23 cellular contexts compared by ENCODE assay signal in the genomic region with DNA sequence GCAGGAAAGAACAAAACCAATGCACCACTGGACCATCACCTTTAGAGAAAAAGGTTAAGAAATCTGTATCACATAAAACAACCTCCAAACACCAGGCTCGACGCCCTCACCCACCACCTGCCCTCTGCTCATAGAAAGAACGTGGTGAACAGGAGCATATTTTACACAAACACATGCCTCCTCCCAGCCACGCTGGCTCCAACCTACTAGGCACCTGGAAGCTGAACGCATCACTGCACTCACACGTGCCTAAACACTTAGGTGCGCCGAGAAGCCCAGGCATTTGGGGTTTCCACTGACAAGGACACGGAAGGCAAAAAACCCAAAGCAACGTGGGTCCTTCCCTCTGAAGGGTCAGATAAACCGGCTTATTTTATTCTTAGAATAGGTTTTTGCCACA. TPM values are rescaled to one million over a fixed set of nuclear protein-coding genes. Genes with fewer than 3 reads are reported as not detected.
DNase-seq lines count a peak whose midpoint lies in the region; ATAC-seq and TF ChIP-seq lines count a peak whose summit lies in the region.
"Had no signal": no experiment of that assay in that cellular context is flagged by ENCODE, and none has a peak within 500 bp of the region (broad histone marks: within the 10 kb centered on the region; RNA-seq: fewer than 3 reads in every experiment).

No MANE protein-coding gene starts in this region.

- H3K4me1 ChIP-seq in thyroid gland, result no peaks in the 10 kb centered on the region
- H3K4me1 ChIP-seq: heart left ventricle had no signal

- no peaks in the 10 kb centered on the region for H3K9me3 ChIP-seq in thyroid gland
- H3K9me3 ChIP-seq: heart left ventricle, mucosa of descending colon had no signal

- no peak for TF ChIP-seq POLR2A in thyroid gland (IDR thresholded peaks at IDR 0.05)

- H3K4me1 Mint-ChIP-seq in effector memory CD8-positive, alpha-beta T cell (ENCODE audit: low read depth in 2 of 2), result peaks cover 3% of the 10 kb centered on the region in 2 donors
- H3K4me1 Mint-ChIP-seq: CD4-positive, alpha-beta memory T cell; stimulated activated naive CD8-positive, alpha-beta T cell treated with anti-CD3 and anti-CD28 coated beads, Interleukin-15, amount 100 ng/mL, for 72 hours had no signal

- H3K27me3 ChIP-seq in thyroid gland, result no peaks in the 10 kb centered on the region

- H3K9me3 Mint-ChIP-seq in effector memory CD8-positive, alpha-beta T cell, result peaks cover 0 to 6% of the 10 kb centered on the region in 2 donors
- H3K9me3 Mint-ChIP-seq: activated CD4-positive, alpha-beta T cell treated with anti-CD3 and anti-CD28 coated beads, Interleukin-2, amount 10 ng/mL, durations not matched to agents 7 days and 5 days; activated T-cell treated with anti-CD3 and anti-CD28 coated beads, Interleukin-2, amount 50 U/mL, for 4 hours; natural killer cell treated with Interleukin-12 subunit alpha and Interleukin-12 subunit beta and Interleukin-15 and Interleukin-18, amount 100 ng/mL, for 72 hours had no signal

- TF ChIP-seq CTCF in thyroid gland (IDR thresholded peaks at IDR 0.05), result no peak

- no peak for ATAC-seq in effector memory CD8-positive, alpha-beta T cell (replicated peaks)
- no peak for ATAC-seq in GM21619 (IDR thresholded peaks at IDR 0.05; ENCODE audit: unreplicated experiment)
- ATAC-seq: activated T-cell treated with anti-CD3 and anti-CD28 coated beads, Interleukin-2, amount 50 U/mL, for 4 hours; heart left ventricle; HepG2; mucosa of descending colon; natural killer cell treated with Interleukin-12 subunit alpha and Interleukin-12 subunit beta and Interleukin-15 and Interleukin-18, amount 100 ng/mL, for 72 hours had no signal

- H3K4me3 ChIP-seq in thyroid gland (replicated peaks in 1 of 3), result no peak overlapping the region
- H3K4me3 ChIP-seq: heart left ventricle, lung, mucosa of descending colon had no signal

- no peaks in the 10 kb centered on the region for H3K36me3 Mint-ChIP-seq in effector memory CD8-positive, alpha-beta T cell (ENCODE audit: insufficient read depth)
- H3K36me3 Mint-ChIP-seq: CD4-positive, alpha-beta memory T cell; natural killer cell treated with Interleukin-12 subunit alpha and Interleukin-12 subunit beta and Interleukin-15 and Interleukin-18, amount 100 ng/mL, for 72 hours had no signal

- no peaks in the 10 kb centered on the region for H3K36me3 ChIP-seq in thyroid gland
- H3K36me3 ChIP-seq: heart left ventricle had no signal

- no peak overlapping the region for H3K27ac ChIP-seq in thyroid gland
- H3K27ac ChIP-seq: heart left ventricle had no signal

- DNase-seq in NCI-H2196 (lab: John Stamatoyannopoulos, UW; ENCODE audit: unreplicated experiment) (peak; percentile 9), NCI-H2196 treated with DMSO at 0.1 percent for 48 hours (lab: John Stamatoyannopoulos, UW; ENCODE audit: unreplicated experiment) (no peak), NCI-H2029 (lab: John Stamatoyannopoulos, UW) (peak; percentile 65), NCI-H774 (lab: John Stamatoyannopoulos, UW) (peak; percentile 2), thyroid gland (peak; percentile 8 to 21), KG1 (lab: John Stamatoyannopoulos, UW) (no peak)
- DNase-seq in effector memory CD8-positive, alpha-beta T cell, result no peak
- DNase-seq: activated CD4-positive, alpha-beta T cell treated with anti-CD3 and anti-CD28 coated beads, Interleukin-2, amount 10 ng/mL, durations not matched to agents 7 days and 5 days; activated naive CD4-positive, alpha-beta T cell; activated T-cell treated with anti-CD3 and anti-CD28 coated beads, Interleukin-2, amount 50 U/mL, for 4 hours; CD4-positive, alpha-beta memory T cell; DMS 273 treated with DMSO at 0.1 percent for 48 hours; GOT3; mucosa of descending colon; MV-4-11; stimulated activated naive CD8-positive, alpha-beta T cell treated with anti-CD3 and anti-CD28 coated beads, Interleukin-15, amount 100 ng/mL, for 72 hours; SW 1271; T1000 had no signal

- intact Hi-C loops in thyroid gland (cut with DNase I), result no loop called here

- no peak overlapping the region for H3K27ac Mint-ChIP-seq in effector memory CD8-positive, alpha-beta T cell
- H3K27ac Mint-ChIP-seq: activated CD4-positive, alpha-beta T cell treated with anti-CD3 and anti-CD28 coated beads, Interleukin-2, amount 10 ng/mL, durations not matched to agents 7 days and 5 days; CD4-positive, alpha-beta memory T cell; natural killer cell treated with Interleukin-12 subunit alpha and Interleukin-12 subunit beta and Interleukin-15 and Interleukin-18, amount 100 ng/mL, for 72 hours; stimulated activated naive CD8-positive, alpha-beta T cell treated with anti-CD3 and anti-CD28 coated beads, Interleukin-15, amount 100 ng/mL, for 72 hours had no signal

- no peak overlapping the region for H3K4me3 Mint-ChIP-seq in effector memory CD8-positive, alpha-beta T cell
- H3K4me3 Mint-ChIP-seq: activated CD4-positive, alpha-beta T cell treated with anti-CD3 and anti-CD28 coated beads, Interleukin-2, amount 10 ng/mL, durations not matched to agents 7 days and 5 days; activated T-cell treated with anti-CD3 and anti-CD28 coated beads, Interleukin-2, amount 50 U/mL, for 4 hours; CD4-positive, alpha-beta memory T cell; natural killer cell treated with Interleukin-12 subunit alpha and Interleukin-12 subunit beta and Interleukin-15 and Interleukin-18, amount 100 ng/mL, for 72 hours; stimulated activated naive CD8-positive, alpha-beta T cell treated with anti-CD3 and anti-CD28 coated beads, Interleukin-15, amount 100 ng/mL, for 72 hours had no signal

- WGBS in thyroid gland, 2 donors, result 33 to 51% methylated on average over 11 of the region's 11 CpGs

- H3K27me3 Mint-ChIP-seq in effector memory CD8-positive, alpha-beta T cell, result peaks cover 0 to 58% of the 10 kb centered on the region in 2 donors
- H3K27me3 Mint-ChIP-seq: activated CD4-positive, alpha-beta T cell treated with anti-CD3 and anti-CD28 coated beads, Interleukin-2, amount 10 ng/mL, durations not matched to agents 7 days and 5 days; natural killer cell treated with Interleukin-12 subunit alpha and Interleukin-12 subunit beta and Interleukin-15 and Interleukin-18, amount 100 ng/mL, for 72 hours had no signal

RNA-seq across cellular contexts. Expression of gene PTPRN2, which starts 56.0 kb away (rescaled TPM):
- total RNA-seq in thyroid gland, result 1 to 10 TPM; 4.2 to 9.9 (median 7.7) TPM

Comparison
In these comparisons a context has a peak if more than half of its experiments do, and no peak if none do; other contexts are left out.
1. DNase-seq: peak in NCI-H2196 (single experiment), NCI-H2029 (single experiment), NCI-H774 (single experiment) and thyroid gland (2 of 2); none in NCI-H2196 treated with DMSO at 0.1 percent for 48 hours (single experiment), effector memory CD8-positive, alpha-beta T cell (0 of 3) and KG1 (single experiment).